ENCODE assay signal across 8 cellular contexts in the genomic region with DNA sequence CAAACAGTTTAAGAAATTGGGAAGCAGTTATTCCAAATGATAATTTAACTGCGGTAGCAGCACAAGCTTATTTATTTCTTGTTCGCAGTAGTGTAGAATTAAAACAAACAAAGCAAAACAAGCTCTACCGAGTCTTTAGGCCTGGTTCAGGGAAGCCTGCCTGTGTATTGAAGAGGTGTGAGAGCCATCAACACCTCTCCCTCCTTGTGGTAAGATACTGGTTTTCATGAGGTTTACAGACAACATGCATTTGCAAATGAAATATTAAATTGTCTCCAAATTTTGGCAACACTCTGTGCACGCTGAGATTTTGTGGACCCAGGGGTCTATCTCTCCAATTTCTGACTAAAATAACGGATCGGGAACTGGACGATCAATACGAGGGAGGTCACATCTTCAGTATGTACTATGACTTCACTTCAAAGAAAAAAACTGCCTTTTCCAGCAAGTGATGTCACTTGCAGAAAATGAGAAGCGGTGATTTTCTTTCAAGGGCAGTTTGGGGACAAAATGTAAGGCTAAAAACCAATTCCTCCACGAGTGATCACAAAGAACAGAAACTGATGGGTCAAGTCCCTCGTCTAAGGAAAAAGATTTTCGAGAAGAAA. TPM values are rescaled to one million over a fixed set of nuclear protein-coding genes. Genes with fewer than 3 reads are reported as not detected.
DNase-seq lines count a peak whose midpoint lies in the region; ATAC-seq and TF ChIP-seq lines count a peak whose summit lies in the region.

No MANE protein-coding gene starts in this region.

- H3K27me3 ChIP-seq in suprapubic skin = no peaks in the 10 kb centered on the region

- peaks cover 8% of the 10 kb centered on the region for H3K36me3 Mint-ChIP-seq in activated naive CD4-positive, alpha-beta T cell treated with anti-CD3 and anti-CD28 coated beads for 36 hours (ENCODE audit: low read depth)
- peaks cover 4 to 13% of the 10 kb centered on the region in 2 donors for H3K36me3 Mint-ChIP-seq in activated T-cell treated with anti-CD3 and anti-CD28 coated beads, Interleukin-2, amount 50 U/mL, for 72 hours (ENCODE audit: insufficient read depth in 2 of 2)
- H3K36me3 Mint-ChIP-seq in immature natural killer cell = peaks cover 0 to 3% (median 0%) of the 10 kb centered on the region in 3 donors

- peak overlapping the region; percentile 85 for H3K4me3 ChIP-seq in suprapubic skin

- peak overlapping the region; percentile 95 for H3K27ac Mint-ChIP-seq in activated naive CD4-positive, alpha-beta T cell treated with anti-CD3 and anti-CD28 coated beads for 36 hours
- peak overlapping the region; percentile 99 for H3K27ac Mint-ChIP-seq in activated T-cell treated with anti-CD3 and anti-CD28 coated beads, Interleukin-2, amount 50 U/mL, for 72 hours
- peak overlapping the region; percentile 91 to 99 (median 98) for H3K27ac Mint-ChIP-seq in immature natural killer cell

- H3K27me3 Mint-ChIP-seq in activated naive CD4-positive, alpha-beta T cell treated with anti-CD3 and anti-CD28 coated beads for 36 hours (ENCODE audit: low read depth) = no peaks in the 10 kb centered on the region
- no peaks in the 10 kb centered on the region for H3K27me3 Mint-ChIP-seq in activated T-cell treated with anti-CD3 and anti-CD28 coated beads, Interleukin-2, amount 50 U/mL, for 72 hours (ENCODE audit: low read depth)
- H3K27me3 Mint-ChIP-seq in immature natural killer cell (ENCODE audit: low read depth in 3 of 3) = peaks cover 0 to 12% (median 8%) of the 10 kb centered on the region in 3 donors

- intact Hi-C loops in activated naive CD4-positive, alpha-beta T cell treated with anti-CD3 and anti-CD28 coated beads for 36 hours (cut with micrococcal nuclease) = loop anchor here (1.0 to 10.0 kb wide), 11 partner anchors 15 to 1394 kb away; a partner anchor contains a TSS

- no peaks in the 10 kb centered on the region for H3K9me3 ChIP-seq in suprapubic skin

- H3K4me1 Mint-ChIP-seq in activated naive CD4-positive, alpha-beta T cell treated with anti-CD3 and anti-CD28 coated beads for 36 hours (ENCODE audit: low read depth) = peaks cover 42% of the 10 kb centered on the region
- H3K4me1 Mint-ChIP-seq in activated T-cell treated with anti-CD3 and anti-CD28 coated beads, Interleukin-2, amount 50 U/mL, for 72 hours (ENCODE audit: low read depth) = peaks cover 55% of the 10 kb centered on the region
- peaks cover 53 to 64% of the 10 kb centered on the region in 2 donors for H3K4me1 Mint-ChIP-seq in immature natural killer cell

- TF ChIP-seq CTCF in suprapubic skin (IDR thresholded peaks at IDR 0.05) = no peak

- no peaks in the 10 kb centered on the region for H3K36me3 ChIP-seq in suprapubic skin

- no peaks in the 10 kb centered on the region for H3K9me3 Mint-ChIP-seq in activated naive CD4-positive, alpha-beta T cell treated with anti-CD3 and anti-CD28 coated beads for 36 hours
- no peaks in the 10 kb centered on the region for H3K9me3 Mint-ChIP-seq in activated T-cell treated with anti-CD3 and anti-CD28 coated beads, Interleukin-2, amount 50 U/mL, for 72 hours
- no peaks in the 10 kb centered on the region for H3K9me3 Mint-ChIP-seq in immature natural killer cell

- H3K4me3 Mint-ChIP-seq in activated naive CD4-positive, alpha-beta T cell treated with anti-CD3 and anti-CD28 coated beads for 36 hours = peak overlapping the region; percentile 94
- peak overlapping the region; percentile 98 to 99 for H3K4me3 Mint-ChIP-seq in activated T-cell treated with anti-CD3 and anti-CD28 coated beads, Interleukin-2, amount 50 U/mL, for 72 hours
- peak overlapping the region; percentile 89 to 99 (median 92) for H3K4me3 Mint-ChIP-seq in immature natural killer cell

- no peak for TF ChIP-seq EP300 in suprapubic skin (IDR thresholded peaks at IDR 0.05)

- DNase-seq in activated naive CD4-positive, alpha-beta T cell treated with anti-CD3 and anti-CD28 coated beads for 36 hours = no peak
- DNase-seq in activated naive CD4-positive, alpha-beta T cell treated with Interleukin-2 at 50 U/mL for 16 hours = no peak
- DNase-seq in activated T-cell treated with anti-CD3 and anti-CD28 coated beads, Interleukin-2, amount 50 U/mL, for 72 hours = no peak
- DNase-seq in immature natural killer cell (peak; percentile 40 to 51 (median 47)), suprapubic skin (ENCODE audit: low spot score in 2 of 2) (no peak), Kasumi-1 (lab: John Stamatoyannopoulos, UW) (no peak), NCI-H345 (lab: John Stamatoyannopoulos, UW) (no peak)

- no peak for TF ChIP-seq POLR2A in suprapubic skin (IDR thresholded peaks at IDR 0.05)

- 5% methylated on average over 12 of the region's 12 CpGs for WGBS in suprapubic skin

- CTCF ChIA-PET in activated naive CD4-positive, alpha-beta T cell treated with anti-CD3 and anti-CD28 coated beads for 36 hours (lab: Charles Lee) = no interaction called here

- H3K27ac ChIP-seq in suprapubic skin = peak overlapping the region; percentile 94

- ATAC-seq in activated T-cell treated with anti-CD3 and anti-CD28 coated beads, Interleukin-2, amount 50 U/mL, for 72 hours (replicated peaks in 1 of 2) = no peak
- ATAC-seq in GM19328 (IDR thresholded peaks at IDR 0.05; ENCODE audit: unreplicated experiment) = no peak

- H3K4me1 ChIP-seq in suprapubic skin = peaks cover 36% of the 10 kb centered on the region

RNA-seq across cellular contexts. Expression of a gene that starts 0.7 kb away (rescaled TPM):
- 10 to 100 TPM; 42.5 to 43.1 TPM for total RNA-seq in activated naive CD4-positive, alpha-beta T cell treated with anti-CD3 and anti-CD28 coated beads for 36 hours
- total RNA-seq in activated T-cell treated with anti-CD3 and anti-CD28 coated beads, Interleukin-2, amount 50 U/mL, for 72 hours = 10 to 100 TPM; 27.3 to 34.8 TPM
- 10 to 100 TPM in 2 of 3 donors, 1 to 10 TPM in 1; 9.8 to 14.4 (median 10.1) TPM for polyA plus RNA-seq in immature natural killer cell
- total RNA-seq in suprapubic skin = 10 to 100 TPM; 15.0 to 36.0 (median 15.9) TPM

RNA-seq across cellular contexts. Expression of a gene that starts 18.4 kb away (rescaled TPM):
- 1 to 10 TPM; 5.3 to 5.4 TPM for total RNA-seq in activated naive CD4-positive, alpha-beta T cell treated with anti-CD3 and anti-CD28 coated beads for 36 hours
- total RNA-seq in activated T-cell treated with anti-CD3 and anti-CD28 coated beads, Interleukin-2, amount 50 U/mL, for 72 hours = 1 to 10 TPM; 3.2 to 5.3 TPM
- 1 to 10 TPM; 1.9 to 6.2 (median 5.4) TPM for polyA plus RNA-seq in immature natural killer cell
- total RNA-seq in suprapubic skin = 1 to 10 TPM; 4.4 to 9.1 (median 7.5) TPM

Comparison
In these comparisons a context has a peak if more than half of its experiments do, and no peak if none do; other contexts are left out.
1. DNase-seq: peak in immature natural killer cell (3 of 3); none in activated naive CD4-positive, alpha-beta T cell treated with anti-CD3 and anti-CD28 coated beads for 36 hours (single experiment), activated naive CD4-positive, alpha-beta T cell treated with Interleukin-2 at 50 U/mL for 16 hours (single experiment), activated T-cell treated with anti-CD3 and anti-CD28 coated beads, Interleukin-2, amount 50 U/mL, for 72 hours (0 of 2), suprapubic skin (0 of 2), Kasumi-1 (0 of 2) and NCI-H345 (single experiment).
2. Peak in every context shown above with its lines, with median percentiles within 50 percentile points of each other: H3K27ac Mint-ChIP-seq and H3K4me3 Mint-ChIP-seq.